23 cellular contexts compared by ENCODE assay signal in the genomic region with DNA sequence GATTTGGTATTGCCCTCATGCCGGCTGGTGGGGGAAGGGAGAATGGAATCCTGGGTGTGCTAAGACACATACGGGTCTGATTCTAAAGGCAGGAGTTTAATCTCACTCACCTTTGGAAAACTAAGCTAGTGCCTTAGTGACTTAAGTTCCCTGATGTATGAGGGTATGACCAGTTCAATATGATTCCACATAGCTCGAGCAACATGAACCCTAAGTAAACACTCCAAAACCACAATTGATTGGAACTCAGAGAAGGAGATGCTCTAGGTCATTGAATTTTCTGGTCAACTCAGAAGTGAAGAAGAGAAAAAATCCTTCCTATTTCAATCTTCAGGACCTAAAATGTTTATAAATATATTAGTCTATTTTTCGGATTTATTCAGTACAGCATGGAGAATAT.
DNase-seq lines count a peak whose midpoint lies in the region; ATAC-seq and TF ChIP-seq lines count a peak whose summit lies in the region.
"Had no signal": no experiment of that assay in that cellular context is flagged by ENCODE, and none has a peak within 500 bp of the region (broad histone marks: within the 10 kb centered on the region; RNA-seq: fewer than 3 reads in every experiment).

No MANE protein-coding gene starts in this region.

- no peak overlapping the region for H2BK15ac ChIP-seq in neuronal stem cell (ENCODE audit: low read length)

- no peak overlapping the region for H4K91ac ChIP-seq in neuronal stem cell (ENCODE audit: low read depth, low read length, poor library complexity)

- WGBS in heart right ventricle, 2 donors: 79 to 84% methylated on average over 4 of the region's 4 CpGs
- WGBS in right cardiac atrium: 82% methylated on average over 4 of the region's 4 CpGs
- no CpG with 5 or more reads among the region's 4 CpGs for WGBS in neuronal stem cell (ENCODE audit: extremely low coverage in 2 of 2, insufficient read length in 2 of 2, insufficient replicate concordance in 1 of 2), 2 donors
- 67 to 77% methylated on average over 4 of the region's 4 CpGs for WGBS in upper lobe of left lung, 2 donors

- H3K18ac ChIP-seq in neuronal stem cell (ENCODE audit: low read length): no peak overlapping the region

- intact Hi-C loops in heart right ventricle (cut with DNase I): no loop called here
- intact Hi-C loops in right cardiac atrium (cut with DNase I): no loop called here
- intact Hi-C loops in gastrocnemius medialis (cut with DNase I; ENCODE audit: low total_unique reads): no loop called here

- no peaks in the 10 kb centered on the region for H3K79me1 ChIP-seq in neuronal stem cell (ENCODE audit: low read depth, low read length)

- peaks cover 0 to 30% (median 11%) of the 10 kb centered on the region in 9 donors for H3K4me1 ChIP-seq in heart right ventricle
- peaks cover 6% of the 10 kb centered on the region for H3K4me1 ChIP-seq in right cardiac atrium (ENCODE audit: control insufficient read depth, insufficient read depth, low read length)
- peaks cover 45% of the 10 kb centered on the region for H3K4me1 ChIP-seq in adipocyte (ENCODE audit: control insufficient read depth, insufficient read depth, low read length)
- no peaks in the 10 kb centered on the region for H3K4me1 ChIP-seq in neuronal stem cell (ENCODE audit: control insufficient read depth in 2 of 2, insufficient read depth in 1 of 2, low read depth in 1 of 2, low read length in 2 of 2)
- no peaks in the 10 kb centered on the region for H3K4me1 ChIP-seq in upper lobe of left lung
- H3K4me1 ChIP-seq in gastrocnemius medialis: no peaks in the 10 kb centered on the region
- H3K4me1 ChIP-seq: A549 had no signal

- no peaks in the 10 kb centered on the region for H3K36me3 Mint-ChIP-seq in nephron progenitor cell (ENCODE audit: low read depth)
- H3K36me3 Mint-ChIP-seq: naive thymus-derived CD4-positive, alpha-beta T cell; stimulated activated naive B cell treated with anti-CD40 and anti-IgM and Interleukin-4, amounts not matched to agents 10 μg/mL and 1 μg/mL and 100 μg/mL, for 72 hours had no signal

- H2AFZ ChIP-seq in neuronal stem cell (ENCODE audit: low read length): peak overlapping the region; percentile 56

- ATAC-seq in heart right ventricle (no peak), right cardiac atrium (no peak), upper lobe of left lung (ENCODE audit: low FRiP score in 2 of 2) (no peak), gastrocnemius medialis (no peak), HG02852 (IDR thresholded peaks at IDR 0.05; ENCODE audit: unreplicated experiment) (no peak)
- ATAC-seq: A549; activated naive CD8-positive, alpha-beta T cell treated with anti-CD3 and anti-CD28 coated beads, Interleukin-2, amount 50 U/mL, for 24 hours; naive thymus-derived CD4-positive, alpha-beta T cell; stimulated activated naive B cell treated with anti-CD40 and anti-IgM and Interleukin-4, amounts not matched to agents 10 μg/mL and 1 μg/mL and 100 μg/mL, for 72 hours had no signal

- no peak overlapping the region for H3K4ac ChIP-seq in neuronal stem cell (ENCODE audit: low read length)

- no peaks in the 10 kb centered on the region for H3K4me1 Mint-ChIP-seq in nephron progenitor cell
- H3K4me1 Mint-ChIP-seq: activated CD4-positive, alpha-beta memory T cell treated with anti-CD3 and anti-CD28 coated beads, Interleukin-2, amount 10 ng/mL, durations not matched to agents 7 days and 5 days; activated naive CD8-positive, alpha-beta T cell treated with anti-CD3 and anti-CD28 coated beads, Interleukin-2, amount 50 U/mL, for 24 hours; naive thymus-derived CD4-positive, alpha-beta T cell; stimulated activated naive B cell treated with anti-CD40 and anti-IgM and Interleukin-4, amounts not matched to agents 10 μg/mL and 1 μg/mL and 100 μg/mL, for 72 hours had no signal

- no peaks in the 10 kb centered on the region for H3K36me3 ChIP-seq in heart right ventricle
- H3K36me3 ChIP-seq in adipocyte (ENCODE audit: control insufficient read depth, insufficient read depth, low read length, severe bottlenecking): no peaks in the 10 kb centered on the region
- H3K36me3 ChIP-seq in neuronal stem cell (replicated peaks in 1 of 2; ENCODE audit: control insufficient read depth in 2 of 2, insufficient read depth in 2 of 2, low read length in 2 of 2): no peaks in the 10 kb centered on the region
- no peaks in the 10 kb centered on the region for H3K36me3 ChIP-seq in upper lobe of left lung
- H3K36me3 ChIP-seq in gastrocnemius medialis: no peaks in the 10 kb centered on the region
- H3K36me3 ChIP-seq: transverse colon had no signal

- H3K27me3 ChIP-seq in heart right ventricle (no peaks in the 10 kb centered on the region), right cardiac atrium (ENCODE audit: control insufficient read depth, insufficient read depth) (no peaks in the 10 kb centered on the region), adipocyte (replicated peaks; ENCODE audit: control insufficient read depth, insufficient read depth, low read length) (no peaks in the 10 kb centered on the region), neuronal stem cell (ENCODE audit: control insufficient read depth in 3 of 3, insufficient read depth in 3 of 3, low read depth in 1 of 3, low read length in 3 of 3) (no peaks in the 10 kb centered on the region), upper lobe of left lung (no peaks in the 10 kb centered on the region), gastrocnemius medialis (no peaks in the 10 kb centered on the region)
- H3K27me3 ChIP-seq: transverse colon had no signal

- no peak overlapping the region for H3K14ac ChIP-seq in neuronal stem cell (ENCODE audit: low read length)

- no peak for TF ChIP-seq EP300 in upper lobe of left lung (IDR thresholded peaks at IDR 0.05)

- H2AK5ac ChIP-seq in neuronal stem cell (ENCODE audit: low read depth, low read length): no peak overlapping the region

- H3K27ac Mint-ChIP-seq in nephron progenitor cell: no peak overlapping the region
- H3K27ac Mint-ChIP-seq: activated CD4-positive, alpha-beta memory T cell treated with anti-CD3 and anti-CD28 coated beads, Interleukin-2, amount 10 ng/mL, durations not matched to agents 7 days and 5 days; activated naive CD8-positive, alpha-beta T cell treated with anti-CD3 and anti-CD28 coated beads, Interleukin-2, amount 50 U/mL, for 24 hours; dendritic cell treated with granulocyte-macrophage colony-stimulating factor and Interleukin-4, amounts not matched to agents 40 ng/mL and 50 ng/mL, for 4 days; naive thymus-derived CD4-positive, alpha-beta T cell; stimulated activated naive B cell treated with anti-CD40 and anti-IgM and Interleukin-4, amounts not matched to agents 10 μg/mL and 1 μg/mL and 100 μg/mL, for 72 hours had no signal

- H3K4me3 ChIP-seq in heart right ventricle: no peak overlapping the region
- H3K4me3 ChIP-seq in right cardiac atrium (ENCODE audit: low read length): no peak overlapping the region
- no peak overlapping the region for H3K4me3 ChIP-seq in adipocyte (ENCODE audit: low read length)
- no peak overlapping the region for H3K4me3 ChIP-seq in neuronal stem cell (ENCODE audit: low read length in 2 of 2)
- no peak overlapping the region for H3K4me3 ChIP-seq in upper lobe of left lung
- no peak overlapping the region for H3K4me3 ChIP-seq in gastrocnemius medialis
- H3K4me3 ChIP-seq: A549, transverse colon had no signal

- peak overlapping the region; percentile 66 for H3K9ac ChIP-seq in adipocyte (ENCODE audit: low read length)
- H3K9ac ChIP-seq in neuronal stem cell (ENCODE audit: low read depth, low read length, poor library complexity): no peak overlapping the region

- no peak for DNase-seq in heart right ventricle
- DNase-seq in right cardiac atrium: no peak
- DNase-seq in adipocyte (ENCODE audit: low read depth): peak; percentile 45
- DNase-seq in neuronal stem cell (ENCODE audit: low spot score): no peak
- DNase-seq in upper lobe of left lung: no peak
- no peak for DNase-seq in gastrocnemius medialis
- no peak for DNase-seq in nephron progenitor cell
- DNase-seq: activated CD4-positive, alpha-beta memory T cell treated with anti-CD3 and anti-CD28 coated beads, Interleukin-2, amount 10 ng/mL, durations not matched to agents 7 days and 5 days; activated effector memory CD4-positive, alpha-beta T cell treated with Interleukin-2 at 50 U/mL for 16 hours; activated naive CD8-positive, alpha-beta T cell treated with anti-CD3 and anti-CD28 coated beads, Interleukin-2, amount 50 U/mL, for 24 hours; COR-L47; EL; glutamatergic neuron; left cardiac atrium; naive thymus-derived CD4-positive, alpha-beta T cell; NCI-H748 treated with DMSO at 0.1 percent for 48 hours; stimulated activated CD4-positive, alpha-beta T cell treated with anti-CD3 and anti-CD28 coated beads, Interleukin-1b, Interleukin-23, amount 100 ng/mL, for 48 hours; stimulated activated naive B cell treated with anti-CD40 and anti-IgM and Interleukin-4, amounts not matched to agents 10 μg/mL and 1 μg/mL and 100 μg/mL, for 72 hours; transverse colon had no signal

- H3K9me3 Mint-ChIP-seq in nephron progenitor cell: peaks cover 5% of the 10 kb centered on the region
- H3K9me3 Mint-ChIP-seq: activated CD4-positive, alpha-beta memory T cell treated with anti-CD3 and anti-CD28 coated beads, Interleukin-2, amount 10 ng/mL, durations not matched to agents 7 days and 5 days had no signal

- no peak for TF ChIP-seq POLR2A in upper lobe of left lung (IDR thresholded peaks at IDR 0.05)
- no peak for TF ChIP-seq POLR2A in gastrocnemius medialis (IDR thresholded peaks at IDR 0.05)

- no peak overlapping the region for H3K4me3 Mint-ChIP-seq in nephron progenitor cell
- H3K4me3 Mint-ChIP-seq: activated CD4-positive, alpha-beta memory T cell treated with anti-CD3 and anti-CD28 coated beads, Interleukin-2, amount 10 ng/mL, durations not matched to agents 7 days and 5 days; activated naive CD8-positive, alpha-beta T cell treated with anti-CD3 and anti-CD28 coated beads, Interleukin-2, amount 50 U/mL, for 24 hours; dendritic cell treated with granulocyte-macrophage colony-stimulating factor and Interleukin-4, amounts not matched to agents 40 ng/mL and 50 ng/mL, for 4 days; naive thymus-derived CD4-positive, alpha-beta T cell; stimulated activated naive B cell treated with anti-CD40 and anti-IgM and Interleukin-4, amounts not matched to agents 10 μg/mL and 1 μg/mL and 100 μg/mL, for 72 hours had no signal

- peak overlapping the region in 6 of 10 donors; percentile 36 to 65 (median 53) for H3K27ac ChIP-seq in heart right ventricle
- no peak overlapping the region for H3K27ac ChIP-seq in right cardiac atrium (ENCODE audit: low read length)
- no peak overlapping the region for H3K27ac ChIP-seq in neuronal stem cell (replicated peaks; ENCODE audit: low read length)
- H3K27ac ChIP-seq in upper lobe of left lung: peak overlapping the region in 3 of 4 donors; percentile 26 to 43 (median 39)
- peak overlapping the region in 1 of 4 donors; percentile 29 for H3K27ac ChIP-seq in gastrocnemius medialis
- H3K27ac ChIP-seq: A549, HL-60, transverse colon had no signal

- no peak overlapping the region for H4K8ac ChIP-seq in neuronal stem cell (ENCODE audit: low read depth, low read length)

- H3K4me2 ChIP-seq in neuronal stem cell (ENCODE audit: insufficient read depth, low read length, poor library complexity, severe bottlenecking): no peak overlapping the region
- H3K4me2 ChIP-seq: A549 had no signal

- H3K9me3 ChIP-seq in heart right ventricle (no peaks in the 10 kb centered on the region), right cardiac atrium (ENCODE audit: control insufficient read depth, low read length) (no peaks in the 10 kb centered on the region), adipocyte (ENCODE audit: control insufficient read depth, low read length) (no peaks in the 10 kb centered on the region), neuronal stem cell (replicated peaks in 1 of 2; ENCODE audit: control insufficient read depth in 2 of 2, insufficient read depth in 1 of 2, low read depth in 1 of 2, low read length in 2 of 2) (no peaks in the 10 kb centered on the region), upper lobe of left lung (no peaks in the 10 kb centered on the region), gastrocnemius medialis (no peaks in the 10 kb centered on the region)
- H3K9me3 ChIP-seq: A549, transverse colon had no signal

- TF ChIP-seq CTCF in heart right ventricle (IDR thresholded peaks at IDR 0.05) (no peak), upper lobe of left lung (IDR thresholded peaks at IDR 0.05) (no peak), gastrocnemius medialis (IDR thresholded peaks at IDR 0.05 in 4 of 5, conservative IDR thresholded peaks at IDR 0.05 in 1 of 5) (no peak), nephron progenitor cell (IDR thresholded peaks at IDR 0.05) (no peak)

- no peak overlapping the region for H2BK120ac ChIP-seq in neuronal stem cell (ENCODE audit: low read depth, low read length)

- H2BK12ac ChIP-seq in neuronal stem cell (ENCODE audit: low read length): no peak overlapping the region

- H3K23ac ChIP-seq in neuronal stem cell (ENCODE audit: low read depth, low read length, poor library complexity): no peak overlapping the region

- H2BK5ac ChIP-seq in neuronal stem cell (ENCODE audit: low read length): no peak overlapping the region

- in situ Hi-C loops in gastrocnemius medialis (cut with MboI; ENCODE audit: low sequenced_read_pairs in 4 of 4): no loop called here

- no peaks in the 10 kb centered on the region for H3K27me3 Mint-ChIP-seq in nephron progenitor cell (ENCODE audit: low read depth, poor library complexity)
- H3K27me3 Mint-ChIP-seq: activated CD4-positive, alpha-beta memory T cell treated with anti-CD3 and anti-CD28 coated beads, Interleukin-2, amount 10 ng/mL, durations not matched to agents 7 days and 5 days; activated naive CD8-positive, alpha-beta T cell treated with anti-CD3 and anti-CD28 coated beads, Interleukin-2, amount 50 U/mL, for 24 hours; dendritic cell treated with granulocyte-macrophage colony-stimulating factor and Interleukin-4, amounts not matched to agents 40 ng/mL and 50 ng/mL, for 4 days; naive thymus-derived CD4-positive, alpha-beta T cell; stimulated activated naive B cell treated with anti-CD40 and anti-IgM and Interleukin-4, amounts not matched to agents 10 μg/mL and 1 μg/mL and 100 μg/mL, for 72 hours had no signal

Comparison
In these comparisons a context has a peak if more than half of its experiments do, and no peak if none do; other contexts are left out.
1. H3K27ac ChIP-seq: peak in heart right ventricle (6 of 10) and upper lobe of left lung (3 of 4); none in right cardiac atrium (single experiment) and neuronal stem cell (single experiment).